9 cellular contexts compared by ENCODE assay signal in genomic region chr2:100978582-100979051, GRCh38. TPM values are rescaled to one million over a fixed set of nuclear protein-coding genes. Genes with fewer than 3 reads are reported as not detected.
DNase-seq lines count a peak whose midpoint lies in the region; ATAC-seq and TF ChIP-seq lines count a peak whose summit lies in the region.
"Had no signal": no experiment of that assay in that cellular context is flagged by ENCODE, and none has a peak within 500 bp of the region (broad histone marks: within the 10 kb centered on the region; RNA-seq: fewer than 3 reads in every experiment).

No MANE protein-coding gene starts in this region.

- no peak for TF ChIP-seq POLR2A in stomach (IDR thresholded peaks at IDR 0.05)

- H3K27me3 ChIP-seq in MG63 (no peaks in the 10 kb centered on the region), layer of hippocampus (ENCODE audit: control insufficient read depth, insufficient read depth, low read length) (no peaks in the 10 kb centered on the region), stomach (no peaks in the 10 kb centered on the region)

- in situ Hi-C loops in astrocyte of the spinal cord (cut with HindIII; ENCODE audit: low sequenced_read_pairs) = no loop called here

- H3K4me3 ChIP-seq in MG63 (no peak overlapping the region), astrocyte of the spinal cord (ENCODE audit: low read depth, low read length) (no peak overlapping the region), stomach (no peak overlapping the region)
- H3K4me3 ChIP-seq: PC-9 had no signal

- 60 to 81% (median 69%) methylated on average over 13 of the region's 13 CpGs for WGBS in stomach, 5 donors

- H3K9me3 ChIP-seq in MG63 (no peaks in the 10 kb centered on the region), stomach (no peaks in the 10 kb centered on the region)

- intact Hi-C loops in stomach (cut with DNase I; ENCODE audit: low total_unique reads) = no loop called here

- peak; percentile 84 for DNase-seq in MG63
- peak; percentile 61 for DNase-seq in astrocyte of the spinal cord (ENCODE audit: low read depth, low spot score)
- no peak for DNase-seq in stomach
- no peak for DNase-seq in stimulated activated CD4-positive, alpha-beta T cell treated with anti-CD3 and anti-CD28 coated beads, Interleukin-4, amount 100 ng/mL, for 4 hours
- DNase-seq: NCI-H1436, PC-9 had no signal

- no peak for TF ChIP-seq EP300 in stomach (IDR thresholded peaks at IDR 0.05)

- H3K36me3 ChIP-seq in MG63 (no peaks in the 10 kb centered on the region), stomach (peaks cover 22 to 97% (median 86%) of the 10 kb centered on the region in 4 donors)

- peak overlapping the region; percentile 46 for H3K27ac ChIP-seq in layer of hippocampus (ENCODE audit: low read depth, low read length)
- peak overlapping the region in 3 of 5 donors; percentile 41 to 76 (median 62) for H3K27ac ChIP-seq in stomach
- H3K27ac ChIP-seq: PC-9 had no signal

- H3K4me1 ChIP-seq in stomach = peaks cover 0 to 14% (median 2%) of the 10 kb centered on the region in 4 donors

- ATAC-seq in GM21528 (IDR thresholded peaks at IDR 0.05; ENCODE audit: low FRiP score, unreplicated experiment) = no peak
- no peak for ATAC-seq in GM19395 (IDR thresholded peaks at IDR 0.05; ENCODE audit: unreplicated experiment)

- TF ChIP-seq CTCF in astrocyte of the spinal cord (IDR thresholded peaks at IDR 0.05; ENCODE audit: low read depth, low read length) (no peak), stomach (IDR thresholded peaks at IDR 0.05) (no peak)

RNA-seq across cellular contexts. Expression of gene RPL31, which starts 23.5 kb away (rescaled TPM):
- 544 and 1,616 TPM in 2 replicates for total RNA-seq in MG63 (2014; rRNA removed; shearing (Covaris generic); ENCODE audit: low replicate concordance)
- total RNA-seq in stomach = 1,000 to 10,000 TPM in 4 of 5 donors, 100 to 1,000 TPM in 1; 272 to 1,474 (median 1,038) TPM
- polyA plus RNA-seq in stomach = 1,000 to 10,000 TPM; 5,640 to 7,137 (median 6,556) TPM

Comparison
In these comparisons a context has a peak if more than half of its experiments do, and no peak if none do; other contexts are left out.
1. DNase-seq: peak in MG63 (single experiment) and astrocyte of the spinal cord (single experiment); none in stomach (single experiment) and stimulated activated CD4-positive, alpha-beta T cell treated with anti-CD3 and anti-CD28 coated beads, Interleukin-4, amount 100 ng/mL, for 4 hours (0 of 2).